ENCODE assay signal across 2 cellular contexts in the genomic region with DNA sequence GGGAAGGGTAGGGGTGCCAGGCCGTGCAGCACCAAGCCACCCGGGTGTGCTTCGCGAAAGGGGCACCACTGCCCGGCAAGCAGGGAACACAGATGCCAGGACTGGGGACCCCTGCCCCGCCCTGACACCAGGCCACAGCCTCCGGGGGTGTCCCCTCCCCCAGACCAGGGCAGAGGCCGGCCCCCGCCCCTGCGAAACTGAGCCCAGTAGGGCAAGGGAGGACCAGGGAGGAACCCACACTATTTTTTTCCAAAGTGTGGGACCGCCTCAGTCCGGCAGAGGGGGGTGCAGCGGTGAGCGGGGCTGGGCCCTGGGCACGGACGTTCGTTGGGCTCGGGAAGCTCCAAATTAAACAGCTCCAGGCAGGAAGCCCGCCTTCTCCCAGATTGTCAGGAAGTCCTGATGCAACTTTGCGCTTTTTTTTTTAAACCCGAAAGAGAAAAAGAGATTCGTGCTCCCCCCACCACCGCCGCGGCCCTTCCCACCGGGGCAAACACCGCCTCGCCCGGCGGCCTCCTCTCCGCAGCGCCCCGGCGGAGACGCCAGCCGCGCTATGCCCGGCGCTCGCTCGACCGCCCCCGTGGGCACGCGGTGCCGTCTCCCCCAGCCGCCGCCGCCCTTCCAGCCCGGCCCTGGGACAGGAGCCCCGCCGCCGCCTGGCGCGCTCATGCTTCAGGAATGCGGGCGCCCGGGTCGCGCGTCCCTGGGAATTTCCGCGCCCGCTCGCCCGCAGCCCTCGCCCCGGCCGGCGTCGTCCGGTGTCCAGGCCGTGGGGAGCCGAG.
TF ChIP-seq lines count a peak whose summit lies in the region.

No MANE protein-coding gene starts in this region.

TF ChIP-seq in WTC11, 78 proteins besides CTCF, POLR2A, EP300 and RAD21:
- TF ChIP-seq E2F4 (CRISPR knock-in tag; IDR thresholded peaks at IDR 0.05; ENCODE audit: borderline replicate concordance, low read depth) = no peak
- TF ChIP-seq GABPB1 (CRISPR knock-in tag; IDR thresholded peaks at IDR 0.05) = peak; percentile 68
- 0 out of 2 replicates have a peak, but pooled peaks have one; percentile 14 for TF ChIP-seq FOXP4 (CRISPR knock-in tag; IDR thresholded peaks at IDR 0.05)
- TF ChIP-seq, protein P1, sequence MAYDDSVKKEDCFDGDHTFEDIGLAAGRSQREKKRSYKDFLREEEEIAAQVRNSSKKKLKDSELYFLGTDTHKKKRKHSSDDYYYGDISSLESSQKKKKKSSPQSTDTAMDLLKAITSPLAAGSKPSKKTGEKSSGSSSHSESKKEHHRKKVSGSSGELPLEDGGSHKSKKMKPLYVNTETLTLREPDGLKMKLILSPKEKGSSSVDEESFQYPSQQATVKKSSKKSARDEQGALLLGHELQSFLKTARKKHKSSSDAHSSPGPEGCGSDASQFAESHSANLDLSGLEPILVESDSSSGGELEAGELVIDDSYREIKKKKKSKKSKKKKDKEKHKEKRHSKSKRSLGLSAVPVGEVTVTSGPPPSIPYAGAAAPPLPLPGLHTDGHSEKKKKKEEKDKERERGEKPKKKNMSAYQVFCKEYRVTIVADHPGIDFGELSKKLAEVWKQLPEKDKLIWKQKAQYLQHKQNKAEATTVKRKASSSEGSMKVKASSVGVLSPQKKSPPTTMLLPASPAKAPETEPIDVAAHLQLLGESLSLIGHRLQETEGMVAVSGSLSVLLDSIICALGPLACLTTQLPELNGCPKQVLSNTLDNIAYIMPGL (CRISPR knock-in tag; IDR thresholded peaks at IDR 0.05) = peak; percentile 62; the same call in 1 of the 2 replicates
- no peak for TF ChIP-seq TEAD1 (CRISPR knock-in tag; IDR thresholded peaks at IDR 0.05)
- TF ChIP-seq ZNF317 (CRISPR knock-in tag; IDR thresholded peaks at IDR 0.05; ENCODE audit: borderline replicate concordance, low read depth) = no peak
- peak; percentile 14; the same call in 1 of the 2 replicates for TF ChIP-seq ETV6 (CRISPR knock-in tag; IDR thresholded peaks at IDR 0.05)
- no peak for TF ChIP-seq CBFB (CRISPR knock-in tag; IDR thresholded peaks at IDR 0.05; ENCODE audit: low read depth)
- TF ChIP-seq, protein P2, sequence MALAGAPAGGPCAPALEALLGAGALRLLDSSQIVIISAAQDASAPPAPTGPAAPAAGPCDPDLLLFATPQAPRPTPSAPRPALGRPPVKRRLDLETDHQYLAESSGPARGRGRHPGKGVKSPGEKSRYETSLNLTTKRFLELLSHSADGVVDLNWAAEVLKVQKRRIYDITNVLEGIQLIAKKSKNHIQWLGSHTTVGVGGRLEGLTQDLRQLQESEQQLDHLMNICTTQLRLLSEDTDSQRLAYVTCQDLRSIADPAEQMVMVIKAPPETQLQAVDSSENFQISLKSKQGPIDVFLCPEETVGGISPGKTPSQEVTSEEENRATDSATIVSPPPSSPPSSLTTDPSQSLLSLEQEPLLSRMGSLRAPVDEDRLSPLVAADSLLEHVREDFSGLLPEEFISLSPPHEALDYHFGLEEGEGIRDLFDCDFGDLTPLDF (CRISPR knock-in tag; IDR thresholded peaks at IDR 0.05) = no peak
- TF ChIP-seq ZSCAN18 (CRISPR knock-in tag; IDR thresholded peaks at IDR 0.05) = no peak
- TF ChIP-seq SMAD3 (CRISPR knock-in tag; IDR thresholded peaks at IDR 0.05; ENCODE audit: borderline replicate concordance) = no peak
- TF ChIP-seq NFATC4 (CRISPR knock-in tag; IDR thresholded peaks at IDR 0.05) = no peak

TF ChIP-seq in H1, 55 proteins besides CTCF, POLR2A, EP300 and RAD21:
- TF ChIP-seq JUN (IDR thresholded peaks at IDR 0.05; ENCODE audit: low read depth, low read length) (no peak), CBX8 (IDR thresholded peaks at IDR 0.05; ENCODE audit: borderline replicate concordance, low read depth, low read length) (no peak), SIRT6 (IDR thresholded peaks at IDR 0.05; ENCODE audit: low read length) (no peak), TAF1 (IDR thresholded peaks at IDR 0.05; ENCODE audit: low read depth, low read length) (peak; percentile 70), POU5F1 (IDR thresholded peaks at IDR 0.05; ENCODE audit: low read depth, low read length) (no peak), GABPA (IDR thresholded peaks at IDR 0.05; ENCODE audit: borderline replicate concordance, insufficient read depth, low read length) (peak; percentile 74; the same call in 1 of the 2 replicates), MAX (IDR thresholded peaks at IDR 0.05) (peak; percentile 77; the same call in 1 of the 2 replicates), TEAD4 (IDR thresholded peaks at IDR 0.05; ENCODE audit: low read depth, low read length) (peak; percentile 47; the same call in 1 of the 2 replicates), HDAC2 (IDR thresholded peaks at IDR 0.05; ENCODE audit: borderline replicate concordance in 1 of 2, low read depth in 2 of 2, low read length in 2 of 2) (no peak), EZH2 (IDR thresholded peaks at IDR 0.05; ENCODE audit: low read depth, low read length, severe bottlenecking) (peak; percentile 32), KDM4A (IDR thresholded peaks at IDR 0.05; ENCODE audit: low read depth, low read length, severe bottlenecking) (peak; percentile 25), ASH2L (IDR thresholded peaks at IDR 0.05; ENCODE audit: low read length) (peak; percentile 62)
TF ChIP-seq in H1: peak in this region for 7.
